In the genomic region with DNA sequence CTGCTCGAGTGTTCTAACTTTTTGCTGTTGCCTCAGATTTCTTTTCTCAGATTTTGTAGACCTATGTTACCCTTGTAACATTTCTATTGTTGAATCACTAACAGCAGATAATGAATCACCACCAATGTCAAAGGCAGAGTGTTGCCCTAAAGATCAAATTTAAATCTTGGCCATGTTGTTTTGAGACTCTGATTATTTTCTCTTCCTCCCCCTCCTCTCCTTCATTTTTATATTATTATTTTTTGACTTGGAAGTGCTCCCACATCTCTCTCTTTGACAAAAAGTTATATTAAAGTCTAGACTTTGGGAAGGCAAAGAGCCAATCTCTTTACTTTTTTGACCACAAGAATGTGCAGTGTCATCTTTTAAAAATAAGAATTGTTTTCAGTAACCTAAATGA, we compare ENCODE assay signal across 26 cellular contexts.
A peak's percentile ranks its signal among the peaks of the same experiment; 100 is the strongest.
DNase-seq lines count a peak whose midpoint lies in the region; TF ChIP-seq lines count a peak whose summit lies in the region.
"Had no signal": no experiment of that assay in that cellular context is flagged by ENCODE, and none has a peak within 500 bp of the region (broad histone marks: within the 10 kb centered on the region; RNA-seq: fewer than 3 reads in every experiment).

No MANE protein-coding gene starts in this region.

- TF ChIP-seq CTCF in RWPE1 (conservative IDR thresholded peaks at IDR 0.05; ENCODE audit: low read depth) (no peak), chondrocyte (IDR thresholded peaks at IDR 0.05) (no peak)

- H3K9me3 Mint-ChIP-seq in chondrocyte (ENCODE audit: low read depth): peaks cover 19% of the 10 kb centered on the region

- H3K4me1 ChIP-seq in skeletal muscle satellite cell (ENCODE audit: control insufficient read depth, insufficient read depth, low read length): peaks cover 55% of the 10 kb centered on the region
- H3K4me1 ChIP-seq: esophagus squamous epithelium, lower lobe of right lung, tibial nerve had no signal

- H3K27ac ChIP-seq in RWPE1: no peak overlapping the region
- H3K27ac ChIP-seq: esophagus squamous epithelium, hepatocyte, KMS-11, lower lobe of right lung, tibial nerve, WERI-Rb-1 had no signal

- H3K36me3 Mint-ChIP-seq in chondrocyte (ENCODE audit: low read depth): peaks cover 5% of the 10 kb centered on the region
- H3K36me3 Mint-ChIP-seq: CD8-positive, alpha-beta T cell had no signal

- H3K4me1 Mint-ChIP-seq in chondrocyte (ENCODE audit: low read depth): peaks cover 71% of the 10 kb centered on the region
- H3K4me1 Mint-ChIP-seq: activated naive CD8-positive, alpha-beta T cell treated with anti-CD3 and anti-CD28 coated beads, Interleukin-2, amount 50 U/mL, for 24 hours; T-helper 17 cell had no signal

- H3K27me3 Mint-ChIP-seq in chondrocyte (ENCODE audit: low read depth): no peaks in the 10 kb centered on the region
- H3K27me3 Mint-ChIP-seq: activated naive CD8-positive, alpha-beta T cell treated with anti-CD3 and anti-CD28 coated beads, Interleukin-2, amount 50 U/mL, for 24 hours; T-helper 17 cell had no signal

- peak overlapping the region; percentile 50 for H3K4me2 ChIP-seq in skeletal muscle satellite cell (ENCODE audit: low read length)
- H3K4me2 ChIP-seq: hepatocyte, KMS-11 had no signal

- peak overlapping the region; percentile 95 for H3K27ac Mint-ChIP-seq in chondrocyte (ENCODE audit: unreplicated experiment)
- H3K27ac Mint-ChIP-seq: activated naive CD8-positive, alpha-beta T cell treated with anti-CD3 and anti-CD28 coated beads, Interleukin-2, amount 50 U/mL, for 24 hours; CD8-positive, alpha-beta T cell; T-helper 17 cell had no signal

- H3K9ac ChIP-seq in skeletal muscle satellite cell (ENCODE audit: low read depth, low read length): peak overlapping the region; percentile 68
- H3K9ac ChIP-seq: KMS-11 had no signal

- DNase-seq in RWPE1 (ENCODE audit: low spot score) (peak; percentile 41), chondrocyte (ENCODE audit: low spot score) (no peak), kidney glomerular epithelial cell (lab: John Stamatoyannopoulos, UW) (peak; percentile 40), HCEC 1CT (no peak), NCI-H1930 (lab: John Stamatoyannopoulos, UW) (no peak)
- DNase-seq in stimulated activated CD4-positive, alpha-beta T cell treated with anti-CD3 and anti-CD28 coated beads, Interleukin-2, amount 100 ng/mL, for 24 hours: no peak
- DNase-seq: activated CD8-positive, alpha-beta memory T cell treated with anti-CD3 and anti-CD28 coated beads, Interleukin-2, amount 50 U/mL, for 4 hours; activated naive CD8-positive, alpha-beta T cell treated with anti-CD3 and anti-CD28 coated beads, Interleukin-2, amount 50 U/mL, for 24 hours; CD8-positive, alpha-beta T cell; central memory CD4-positive, alpha-beta T cell; esophagus squamous epithelium; lower lobe of right lung; NCI-H1048; NCI-H2029; NCI-H345; NCI-H82; occipital lobe; PC-3; stimulated activated CD4-positive, alpha-beta T cell treated with anti-CD3 and anti-CD28 coated beads, Interleukin-1b, Interleukin-23, amount 100 ng/mL, for 48 hours; stimulated activated naive CD4-positive, alpha-beta T cell; T-helper 17 cell; WERI-Rb-1 had no signal

- CTCF ChIA-PET in RWPE1 (lab: Yijun Ruan, JAX): no interaction called here

- H3K4me3 Mint-ChIP-seq in chondrocyte (ENCODE audit: unreplicated experiment): peak overlapping the region; percentile 30
- H3K4me3 Mint-ChIP-seq: activated naive CD8-positive, alpha-beta T cell treated with anti-CD3 and anti-CD28 coated beads, Interleukin-2, amount 50 U/mL, for 24 hours; CD8-positive, alpha-beta T cell; T-helper 17 cell had no signal

- POLR2A ChIA-PET in RWPE1 (lab: Yijun Ruan, JAX; ENCODE audit: low non-redundant PET): no interaction called here

- H3K27me3 ChIP-seq in skeletal muscle satellite cell (ENCODE audit: control insufficient read depth, insufficient read depth, low read length): no peaks in the 10 kb centered on the region
- H3K27me3 ChIP-seq: esophagus squamous epithelium, hepatocyte, tibial nerve had no signal

- H3K4me3 ChIP-seq in skeletal muscle satellite cell (ENCODE audit: low read length): no peak overlapping the region
- H3K4me3 ChIP-seq: esophagus squamous epithelium, hepatocyte, lower lobe of right lung, tibial nerve had no signal

- H3K36me3 ChIP-seq in skeletal muscle satellite cell (ENCODE audit: insufficient read depth, low read length): no peaks in the 10 kb centered on the region
- H3K36me3 ChIP-seq: esophagus squamous epithelium, lower lobe of right lung, tibial nerve, WERI-Rb-1 had no signal

- H3K9me3 ChIP-seq in skeletal muscle satellite cell (replicated peaks; ENCODE audit: low read length): peaks cover 3% of the 10 kb centered on the region

Comparison
In these comparisons a context has a peak if more than half of its experiments do, and no peak if none do; other contexts are left out.
1. DNase-seq: peak in RWPE1 (single experiment) and kidney glomerular epithelial cell (single experiment); none in chondrocyte (single experiment), HCEC 1CT (single experiment), stimulated activated CD4-positive, alpha-beta T cell treated with anti-CD3 and anti-CD28 coated beads, Interleukin-2, amount 100 ng/mL, for 24 hours (0 of 2) and NCI-H1930 (0 of 2).